ENCODE assay signal across 21 cellular contexts in genomic region chr4:114383055-114383454, GRCh38.
"Had no signal": no experiment of that assay in that cellular context is flagged by ENCODE, and none has a peak within 500 bp of the region (broad histone marks: within the 10 kb centered on the region; RNA-seq: fewer than 3 reads in every experiment).

No MANE protein-coding gene starts in this region.

- H3K27ac Mint-ChIP-seq: activated CD4-positive, alpha-beta T cell treated with anti-CD3 and anti-CD28 coated beads, Interleukin-2, amount 10 ng/mL, durations not matched to agents 7 days and 5 days; activated CD8-positive, alpha-beta T cell treated with anti-CD3 and anti-CD28 coated beads, Interleukin-2, amount 10 ng/mL, durations not matched to agents 7 days and 5 days; activated naive CD8-positive, alpha-beta T cell treated with anti-CD3 and anti-CD28 coated beads, Interleukin-2, amount 50 U/mL, for 24 hours; activated T-helper 1 cell treated with anti-CD3 and anti-CD28 coated beads, Interleukin-12 subunit alpha, Interleukin-12 subunit beta, Interleukin-2, Interleukin-4 antibody, amounts not matched to agents 30 ng/mL and 10 ng/mL and 1 ng/mL, durations not matched to agents 14 hours and 24 hours and 36 hours; natural killer cell; T-cell; T-helper 2 cell treated with Interferon-gamma antibody and Interleukin-4, amounts not matched to agents 5 μg/mL and 100 μg/mL, for 36 hours had no signal

- H3K36me3 ChIP-seq: cardiac muscle cell, gastrocnemius medialis, left lung, prostate gland, thoracic aorta, upper lobe of left lung, WERI-Rb-1 had no signal

- H3K27ac ChIP-seq: body of pancreas, cardiac muscle cell, epithelial cell of prostate, gastrocnemius medialis, left lung, prostate gland, thoracic aorta, upper lobe of left lung, WERI-Rb-1 had no signal

- H3K4me3 Mint-ChIP-seq: activated CD4-positive, alpha-beta T cell treated with anti-CD3 and anti-CD28 coated beads, Interleukin-2, amount 10 ng/mL, durations not matched to agents 7 days and 5 days; activated CD8-positive, alpha-beta T cell treated with anti-CD3 and anti-CD28 coated beads, Interleukin-2, amount 10 ng/mL, durations not matched to agents 7 days and 5 days; activated naive CD8-positive, alpha-beta T cell treated with anti-CD3 and anti-CD28 coated beads, Interleukin-2, amount 50 U/mL, for 24 hours; activated T-helper 1 cell treated with anti-CD3 and anti-CD28 coated beads, Interleukin-12 subunit alpha, Interleukin-12 subunit beta, Interleukin-2, Interleukin-4 antibody, amounts not matched to agents 30 ng/mL and 10 ng/mL and 1 ng/mL, durations not matched to agents 14 hours and 24 hours and 36 hours; natural killer cell; T-cell; T-helper 2 cell treated with Interferon-gamma antibody and Interleukin-4, amounts not matched to agents 5 μg/mL and 100 μg/mL, for 36 hours had no signal

- H3K27me3 Mint-ChIP-seq: activated naive CD8-positive, alpha-beta T cell treated with anti-CD3 and anti-CD28 coated beads, Interleukin-2, amount 50 U/mL, for 24 hours had no signal

- DNase-seq: activated CD4-positive, alpha-beta T cell treated with anti-CD3 and anti-CD28 coated beads, Interleukin-2, amount 10 ng/mL, durations not matched to agents 7 days and 5 days; activated CD4-positive, CD25-positive, alpha-beta regulatory T cell treated with anti-CD3 and anti-CD28 coated beads, Interleukin-2, amount 50 U/mL, for 72 hours; activated CD8-positive, alpha-beta T cell treated with anti-CD3 and anti-CD28 coated beads, Interleukin-2, amount 10 ng/mL, durations not matched to agents 7 days and 5 days; activated gamma-delta T cell; activated naive CD4-positive, alpha-beta T cell treated with anti-CD3 and anti-CD28 coated beads, Interleukin-2, amount 50 U/mL, for 16 hours; activated naive CD8-positive, alpha-beta T cell treated with anti-CD3 and anti-CD28 coated beads, Interleukin-2, amount 50 U/mL, for 24 hours; body of pancreas; gastrocnemius medialis; left lung; natural killer cell; stimulated activated CD4-positive, alpha-beta T cell treated with anti-CD3 and anti-CD28 coated beads, Interleukin-1b, Interleukin-23, amount 100 ng/mL, for 48 hours; T-cell; upper lobe of left lung; WERI-Rb-1 had no signal

- H3K4me1 ChIP-seq: body of pancreas, gastrocnemius medialis, left lung, prostate gland, upper lobe of left lung had no signal

- H3K4me3 ChIP-seq: body of pancreas, cardiac muscle cell, gastrocnemius medialis, left lung, lung, prostate gland, thoracic aorta, upper lobe of left lung had no signal

- H3K9me3 Mint-ChIP-seq: activated CD4-positive, alpha-beta T cell treated with anti-CD3 and anti-CD28 coated beads, Interleukin-2, amount 10 ng/mL, durations not matched to agents 7 days and 5 days; activated naive CD8-positive, alpha-beta T cell treated with anti-CD3 and anti-CD28 coated beads, Interleukin-2, amount 50 U/mL, for 24 hours; activated T-helper 1 cell treated with anti-CD3 and anti-CD28 coated beads, Interleukin-12 subunit alpha, Interleukin-12 subunit beta, Interleukin-2, Interleukin-4 antibody, amounts not matched to agents 30 ng/mL and 10 ng/mL and 1 ng/mL, durations not matched to agents 14 hours and 24 hours and 36 hours; natural killer cell; T-cell; T-helper 2 cell treated with Interferon-gamma antibody and Interleukin-4, amounts not matched to agents 5 μg/mL and 100 μg/mL, for 36 hours had no signal

- H3K9me3 ChIP-seq: body of pancreas, gastrocnemius medialis, left lung, prostate gland, thoracic aorta, upper lobe of left lung had no signal

- ATAC-seq: activated CD8-positive, alpha-beta T cell treated with anti-CD3 and anti-CD28 coated beads, Interleukin-2, amount 10 ng/mL, durations not matched to agents 7 days and 5 days; activated naive CD8-positive, alpha-beta T cell treated with anti-CD3 and anti-CD28 coated beads, Interleukin-2, amount 50 U/mL, for 24 hours; body of pancreas; gastrocnemius medialis; left lung; natural killer cell; T-cell had no signal

- H3K27me3 ChIP-seq: body of pancreas, cardiac muscle cell, gastrocnemius medialis, left lung, upper lobe of left lung had no signal

- H3K4me1 Mint-ChIP-seq: activated CD4-positive, alpha-beta T cell treated with anti-CD3 and anti-CD28 coated beads, Interleukin-2, amount 10 ng/mL, durations not matched to agents 7 days and 5 days; activated naive CD8-positive, alpha-beta T cell treated with anti-CD3 and anti-CD28 coated beads, Interleukin-2, amount 50 U/mL, for 24 hours; natural killer cell; T-cell had no signal
